8 cellular contexts compared by ENCODE assay signal in the genomic region with DNA sequence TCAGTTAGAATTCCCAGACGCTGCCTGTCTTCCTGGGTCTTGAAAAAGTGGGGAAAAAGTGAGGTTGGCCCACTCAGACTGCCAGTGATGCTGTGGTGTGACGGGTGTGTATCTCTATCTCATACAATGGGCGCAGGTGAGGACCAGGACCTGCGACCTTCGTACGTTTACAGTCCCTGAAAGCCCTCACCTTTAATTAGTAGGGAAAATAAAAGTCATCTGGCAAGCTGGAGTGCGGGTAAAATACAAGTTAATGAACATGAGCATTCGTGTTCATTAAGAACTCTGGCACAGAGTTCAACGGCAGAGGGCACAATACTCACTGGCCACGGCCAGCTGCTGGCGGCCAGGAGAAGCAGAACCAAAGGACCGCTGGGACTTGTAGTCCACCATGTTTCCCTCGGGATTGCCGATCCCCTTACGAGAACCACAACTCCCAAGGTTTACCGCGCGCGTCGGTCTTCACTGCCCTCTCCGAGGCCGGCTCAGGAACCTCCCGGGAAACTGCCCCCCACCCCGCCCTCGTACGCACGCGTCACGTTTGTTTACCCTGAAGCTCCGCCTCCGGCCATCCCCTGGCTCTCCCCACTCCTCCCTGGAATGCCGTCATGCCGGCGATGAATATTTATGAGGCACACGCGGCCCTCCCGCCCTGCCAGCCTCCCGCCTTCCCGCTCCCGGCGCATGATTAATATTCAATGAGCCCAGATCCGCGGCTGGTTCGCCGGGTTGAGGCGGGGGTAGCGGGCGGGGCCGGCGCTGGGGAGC. TPM values are rescaled to one million over a fixed set of nuclear protein-coding genes. Genes with fewer than 3 reads are reported as not detected.
DNase-seq lines count a peak whose midpoint lies in the region; ATAC-seq and TF ChIP-seq lines count a peak whose summit lies in the region.

No MANE protein-coding gene starts in this region.

- no peaks in the 10 kb centered on the region for H3K27me3 ChIP-seq in Caco-2 (replicated peaks; ENCODE audit: control insufficient read depth, insufficient read depth, low read length)

- ATAC-seq in GM21367 (IDR thresholded peaks at IDR 0.05; ENCODE audit: unreplicated experiment) = peak; percentile 69
- peak; percentile 74 for ATAC-seq in activated CD8-positive, alpha-beta memory T cell treated with anti-CD3 and anti-CD28 coated beads, Interleukin-2, amount 10 ng/mL, durations not matched to agents 7 days and 5 days
- peak; percentile 63 for ATAC-seq in effector memory CD8-positive, alpha-beta T cell (replicated peaks)

- H3K4me3 ChIP-seq in Caco-2 (ENCODE audit: low read depth, low read length) = peak overlapping the region; percentile 73

- POLR2A ChIA-PET in Caco-2 (lab: Charles Lee) = interaction anchor here (0.6 to 0.8 kb wide), 4 partner anchors 64 to 192 kb away, joined by 3 to 5 read pairs (median 3); partner anchors contain the start of gene ZCCHC2

- H3K9me3 Mint-ChIP-seq in Caco-2 (ENCODE audit: unreplicated experiment) = no peaks in the 10 kb centered on the region
- no peaks in the 10 kb centered on the region for H3K9me3 Mint-ChIP-seq in activated CD8-positive, alpha-beta memory T cell treated with anti-CD3 and anti-CD28 coated beads, Interleukin-2, amount 10 ng/mL, durations not matched to agents 7 days and 5 days (ENCODE audit: low read depth)
- H3K9me3 Mint-ChIP-seq in effector memory CD8-positive, alpha-beta T cell = no peaks in the 10 kb centered on the region

- intact Hi-C loops in Caco-2 (cut with micrococcal nuclease; ENCODE audit: unreplicated experiment) = loop anchor here (1.0 to 10.0 kb wide), 7 partner anchors 26 to 267 kb away; no protein-coding TSS in a partner anchor

- peak overlapping the region; percentile 72 for H3K27ac Mint-ChIP-seq in Caco-2 (ENCODE audit: unreplicated experiment)
- peak overlapping the region; percentile 77 for H3K27ac Mint-ChIP-seq in activated CD8-positive, alpha-beta memory T cell treated with anti-CD3 and anti-CD28 coated beads, Interleukin-2, amount 10 ng/mL, durations not matched to agents 7 days and 5 days
- H3K27ac Mint-ChIP-seq in effector memory CD8-positive, alpha-beta T cell = peak overlapping the region; percentile 93 to 96

- CTCF ChIA-PET in Caco-2 (lab: Charles Lee) = interaction anchor here (0.6 to 1.2 kb wide), 13 partner anchors 18 to 712 kb away, joined by 3 to 7 read pairs (median 3); no protein-coding TSS in a partner anchor
- CTCF ChIA-PET in activated CD8-positive, alpha-beta memory T cell treated with anti-CD3 and anti-CD28 coated beads, Interleukin-2, amount 10 ng/mL, durations not matched to agents 7 days and 5 days (lab: Charles Lee) = interaction anchor here (0.6 to 5.6 kb wide), 28 partner anchors 10 to 1137 kb away, joined by 3 to 67 read pairs (median 5); no protein-coding TSS in a partner anchor

- H3K4me3 Mint-ChIP-seq in Caco-2 (ENCODE audit: unreplicated experiment) = peak overlapping the region; percentile 74
- peak overlapping the region; percentile 84 for H3K4me3 Mint-ChIP-seq in activated CD8-positive, alpha-beta memory T cell treated with anti-CD3 and anti-CD28 coated beads, Interleukin-2, amount 10 ng/mL, durations not matched to agents 7 days and 5 days
- peak overlapping the region; percentile 87 for H3K4me3 Mint-ChIP-seq in effector memory CD8-positive, alpha-beta T cell

- H3K36me3 Mint-ChIP-seq in Caco-2 (ENCODE audit: insufficient read depth, unreplicated experiment) = no peaks in the 10 kb centered on the region
- peaks cover 3% of the 10 kb centered on the region for H3K36me3 Mint-ChIP-seq in activated CD8-positive, alpha-beta memory T cell treated with anti-CD3 and anti-CD28 coated beads, Interleukin-2, amount 10 ng/mL, durations not matched to agents 7 days and 5 days
- peaks cover 12% of the 10 kb centered on the region for H3K36me3 Mint-ChIP-seq in effector memory CD8-positive, alpha-beta T cell (ENCODE audit: insufficient read depth)

- no peaks in the 10 kb centered on the region for H3K27me3 Mint-ChIP-seq in Caco-2 (ENCODE audit: insufficient read depth, unreplicated experiment)
- peaks cover 4% of the 10 kb centered on the region for H3K27me3 Mint-ChIP-seq in activated CD8-positive, alpha-beta memory T cell treated with anti-CD3 and anti-CD28 coated beads, Interleukin-2, amount 10 ng/mL, durations not matched to agents 7 days and 5 days
- no peaks in the 10 kb centered on the region for H3K27me3 Mint-ChIP-seq in effector memory CD8-positive, alpha-beta T cell

- TF ChIP-seq CTCF in Caco-2 (IDR thresholded peaks at IDR 0.05; ENCODE audit: insufficient read depth in 1 of 2, low read depth in 1 of 2, low read length in 1 of 2, severe bottlenecking in 1 of 2, unreplicated experiment in 1 of 2) = peak in 1 of 2 experiments; percentile 43

- peak; percentile 95 to 97 for DNase-seq in Caco-2
- DNase-seq in HT1080 (ENCODE audit: low read depth) = peak; percentile 100
- DNase-seq in NOMO-1 (lab: John Stamatoyannopoulos, UW; ENCODE audit: unreplicated experiment in 2 of 2) = peak; percentile 99
- DNase-seq in activated CD8-positive, alpha-beta memory T cell treated with anti-CD3 and anti-CD28 coated beads, Interleukin-2, amount 10 ng/mL, durations not matched to agents 7 days and 5 days = peak; percentile 95
- DNase-seq in effector memory CD8-positive, alpha-beta T cell = peak; percentile 80 to 85 (median 82)
- peak; percentile 100 for DNase-seq in medulla oblongata (ENCODE audit: extremely low spot score)
- peak; percentile 87 to 94 (median 88) for DNase-seq in stimulated activated CD4-positive, alpha-beta T cell treated with anti-CD3 and anti-CD28 coated beads, TNF-alpha, amount 100 ng/mL, for 48 hours (ENCODE audit: low read depth in 3 of 3)

- H3K9me3 ChIP-seq in Caco-2 = no peaks in the 10 kb centered on the region

- no TSS peak for BruUV-seq in Caco-2 (replicated peaks; lab: Mats Ljungman, UMichigan)

- H3K36me3 ChIP-seq in Caco-2 (ENCODE audit: control insufficient read depth, insufficient read depth, low read length) = no peaks in the 10 kb centered on the region

- no peaks in the 10 kb centered on the region for H3K4me1 Mint-ChIP-seq in Caco-2 (ENCODE audit: low read depth, unreplicated experiment)
- peaks cover 34% of the 10 kb centered on the region for H3K4me1 Mint-ChIP-seq in activated CD8-positive, alpha-beta memory T cell treated with anti-CD3 and anti-CD28 coated beads, Interleukin-2, amount 10 ng/mL, durations not matched to agents 7 days and 5 days
- H3K4me1 Mint-ChIP-seq in effector memory CD8-positive, alpha-beta T cell (ENCODE audit: low read depth in 2 of 2) = peaks cover 18 to 29% of the 10 kb centered on the region in 2 donors

- H3K4me1 ChIP-seq in Caco-2 = 0 out of 2 replicates have a peak, but pooled peaks cover 3% of the 10 kb centered on the region

RNA-seq across cellular contexts. Expression of gene PHLPP1, which starts 0.5 kb away (rescaled TPM):
- 20.1 and 20.5 TPM in 2 replicates for total RNA-seq in Caco-2 (2022)
- total RNA-seq in HT1080 (2014; rRNA removed; shearing (Covaris generic)) = 7.7 and 8.6 TPM in 2 replicates
- 8.4 and 8.7 TPM in 2 replicates for polyA plus RNA-seq in HT1080 (2015; cell fraction: cytosol; rRNA removed)
- polyA plus RNA-seq in HT1080 (2015; cell fraction: nucleus; rRNA removed) = 13.8 and 14.1 TPM in 2 replicates
- total RNA-seq in activated CD8-positive, alpha-beta memory T cell treated with anti-CD3 and anti-CD28 coated beads, Interleukin-2, amount 10 ng/mL, durations not matched to agents 7 days and 5 days = 10 to 100 TPM in 1 of 2 experiments, 1 to 10 TPM in 1; 9.8 to 18.3 TPM

Comparison
In these comparisons a context has a peak if more than half of its experiments do, and no peak if none do; other contexts are left out.
1. Peak in every context shown above with its lines: DNase-seq, ATAC-seq and H3K4me3 ChIP-seq.